Comparison of ENCODE assay signal across 8 cellular contexts in genomic region chr2:179129574-179130238, GRCh38.
DNase-seq lines count a peak whose midpoint lies in the region; ATAC-seq and TF ChIP-seq lines count a peak whose summit lies in the region.

No MANE protein-coding gene starts in this region.

- peak overlapping the region; percentile 28; the same call in 1 of the 2 replicates for H3K9ac ChIP-seq in OCI-LY1 (ENCODE audit: low read length)

- H3K9me2 ChIP-seq in OCI-LY1 (ENCODE audit: low read depth, low read length): no peaks in the 10 kb centered on the region

- 80 to 90% (median 85%) methylated on average over 1 of the region's 1 CpG for WGBS in stomach, 5 donors

- no peaks in the 10 kb centered on the region for H3K79me2 ChIP-seq in OCI-LY1 (ENCODE audit: insufficient read depth, low read length)

- no peak for TF ChIP-seq POLR2A in stomach (IDR thresholded peaks at IDR 0.05)

- H3K9me3 ChIP-seq in OCI-LY1 (ENCODE audit: low read length) (no peaks in the 10 kb centered on the region), stomach (no peaks in the 10 kb centered on the region)

- no peak overlapping the region for H3K27ac Mint-ChIP-seq in activated T-cell treated with anti-CD3 and anti-CD28 coated beads, Interleukin-2, amount 50 U/mL, for 72 hours
- no peak overlapping the region for H3K27ac Mint-ChIP-seq in stimulated activated effector memory CD8-positive, alpha-beta T cell treated with anti-CD3 and anti-CD28 coated beads, Interleukin-12 subunit alpha, Interleukin-12 subunit beta, amount 100 ng/mL, for 72 hours

- H3K4me1 ChIP-seq in OCI-LY1 (ENCODE audit: insufficient read depth, low read length, severe bottlenecking) (peaks cover 42% of the 10 kb centered on the region), stomach (no peaks in the 10 kb centered on the region)

- no peaks in the 10 kb centered on the region for H3K36me3 Mint-ChIP-seq in activated T-cell treated with anti-CD3 and anti-CD28 coated beads, Interleukin-2, amount 50 U/mL, for 72 hours (ENCODE audit: insufficient read depth in 2 of 2)
- H3K36me3 Mint-ChIP-seq in stimulated activated effector memory CD8-positive, alpha-beta T cell treated with anti-CD3 and anti-CD28 coated beads, Interleukin-12 subunit alpha, Interleukin-12 subunit beta, amount 100 ng/mL, for 72 hours: no peaks in the 10 kb centered on the region

- H3F3A ChIP-seq in OCI-LY1 (ENCODE audit: insufficient read depth, low read length): no peaks in the 10 kb centered on the region

- TF ChIP-seq CTCF in AG10803 (conservative IDR thresholded peaks at IDR 0.05; ENCODE audit: low read length) (peak; percentile 62), OCI-LY1 (IDR thresholded peaks at IDR 0.05; ENCODE audit: low read length) (peak; percentile 88), fibroblast of pulmonary artery (IDR thresholded peaks at IDR 0.05; ENCODE audit: low read length, missing control alignments) (peak; percentile 76), stomach (IDR thresholded peaks at IDR 0.05) (peak in 4 of 7 experiments; percentile 9 to 47 (median 34))

- H3K27me3 Mint-ChIP-seq in activated T-cell treated with anti-CD3 and anti-CD28 coated beads, Interleukin-2, amount 50 U/mL, for 72 hours (ENCODE audit: low read depth): no peaks in the 10 kb centered on the region

- no peaks in the 10 kb centered on the region for H3K36me3 ChIP-seq in OCI-LY1 (ENCODE audit: insufficient read depth, low read length)
- H3K36me3 ChIP-seq in stomach: peaks cover 0 to 23% (median 15%) of the 10 kb centered on the region in 4 donors

- ATAC-seq in GM19043 (IDR thresholded peaks at IDR 0.05; ENCODE audit: low read depth, unreplicated experiment): peak; percentile 63
- ATAC-seq in activated T-cell treated with anti-CD3 and anti-CD28 coated beads, Interleukin-2, amount 50 U/mL, for 72 hours (replicated peaks in 1 of 2): no peak
- ATAC-seq in stimulated activated effector memory CD8-positive, alpha-beta T cell treated with anti-CD3 and anti-CD28 coated beads, Interleukin-12 subunit alpha, Interleukin-12 subunit beta, amount 100 ng/mL, for 72 hours: no peak

- no peaks in the 10 kb centered on the region for H3K4me1 Mint-ChIP-seq in activated T-cell treated with anti-CD3 and anti-CD28 coated beads, Interleukin-2, amount 50 U/mL, for 72 hours (ENCODE audit: low read depth)
- no peaks in the 10 kb centered on the region for H3K4me1 Mint-ChIP-seq in stimulated activated effector memory CD8-positive, alpha-beta T cell treated with anti-CD3 and anti-CD28 coated beads, Interleukin-12 subunit alpha, Interleukin-12 subunit beta, amount 100 ng/mL, for 72 hours

- no peaks in the 10 kb centered on the region for H3K9me3 Mint-ChIP-seq in activated T-cell treated with anti-CD3 and anti-CD28 coated beads, Interleukin-2, amount 50 U/mL, for 72 hours
- H3K9me3 Mint-ChIP-seq in stimulated activated effector memory CD8-positive, alpha-beta T cell treated with anti-CD3 and anti-CD28 coated beads, Interleukin-12 subunit alpha, Interleukin-12 subunit beta, amount 100 ng/mL, for 72 hours: no peaks in the 10 kb centered on the region

- H3K27ac ChIP-seq in OCI-LY1 (ENCODE audit: low read depth, low read length, poor library complexity, severe bottlenecking): peak overlapping the region; percentile 51
- H3K27ac ChIP-seq in stomach: no peak overlapping the region

- no peaks in the 10 kb centered on the region for H4K20me1 ChIP-seq in OCI-LY1 (ENCODE audit: insufficient read depth, low read length)

- H3K4me3 ChIP-seq in AG10803 (ENCODE audit: low read length) (no peak overlapping the region), OCI-LY1 (ENCODE audit: low read depth, low read length, poor library complexity, severe bottlenecking) (no peak overlapping the region), fibroblast of pulmonary artery (replicated peaks; ENCODE audit: low read depth, low read length) (no peak overlapping the region), stomach (no peak overlapping the region)

- no peak overlapping the region for H3K4me2 ChIP-seq in OCI-LY1 (ENCODE audit: low read length)

- H2AFZ ChIP-seq in OCI-LY1 (ENCODE audit: low read length): no peak overlapping the region

- H3K27me3 ChIP-seq in OCI-LY1 (ENCODE audit: insufficient read depth, low read length): no peaks in the 10 kb centered on the region
- no peaks in the 10 kb centered on the region for H3K27me3 ChIP-seq in stomach

- no peak overlapping the region for H3K4me3 Mint-ChIP-seq in activated T-cell treated with anti-CD3 and anti-CD28 coated beads, Interleukin-2, amount 50 U/mL, for 72 hours
- H3K4me3 Mint-ChIP-seq in stimulated activated effector memory CD8-positive, alpha-beta T cell treated with anti-CD3 and anti-CD28 coated beads, Interleukin-12 subunit alpha, Interleukin-12 subunit beta, amount 100 ng/mL, for 72 hours: no peak overlapping the region

- TF ChIP-seq EP300 in stomach (IDR thresholded peaks at IDR 0.05): no peak

- no peak for DNase-seq in AG10803 (ENCODE audit: low read depth)
- peak; percentile 44 for DNase-seq in fibroblast of pulmonary artery (ENCODE audit: low read depth)
- DNase-seq in stomach: no peak
- no peak for DNase-seq in activated T-cell treated with anti-CD3 and anti-CD28 coated beads, Interleukin-2, amount 50 U/mL, for 72 hours
- no peak for DNase-seq in stimulated activated effector memory CD8-positive, alpha-beta T cell treated with anti-CD3 and anti-CD28 coated beads, Interleukin-12 subunit alpha, Interleukin-12 subunit beta, amount 100 ng/mL, for 72 hours (ENCODE audit: low spot score in 2 of 2)
- no peak for DNase-seq in activated CD4-positive, alpha-beta T cell treated with anti-CD3 and anti-CD28 coated beads, Interleukin-2, amount 50 U/mL, for 1 hour

- intact Hi-C loops in stomach (cut with DNase I; ENCODE audit: low total_unique reads): no loop called here

Comparison
In these comparisons a context has a peak if more than half of its experiments do, and no peak if none do; other contexts are left out.
1. CTCF ChIP-seq: peak in every context shown above with its lines; median percentile 88 in OCI-LY1; 76 in fibroblast of pulmonary artery; 62 in AG10803; 34 in stomach.